Comparison of ENCODE assay signal across 8 cellular contexts in genomic region chr10:97427571-97428179, GRCh38. TPM values are rescaled to one million over a fixed set of nuclear protein-coding genes. Genes with fewer than 3 reads are reported as not detected.
DNase-seq lines count a peak whose midpoint lies in the region; ATAC-seq and TF ChIP-seq lines count a peak whose summit lies in the region.

No MANE protein-coding gene starts in this region.

- in situ Hi-C loops in brain microvascular endothelial cell (cut with HindIII; ENCODE audit: low pct_ligation_motif_present, low sequenced_read_pairs): no loop called here

- H3K36me3 ChIP-seq in brain microvascular endothelial cell (replicated peaks) (peaks cover 30% of the 10 kb centered on the region), thoracic aorta (peaks cover 16% of the 10 kb centered on the region)

- TF ChIP-seq CTCF in GM12864 (IDR thresholded peaks at IDR 0.05; ENCODE audit: low read depth, low read length, missing control alignments): no peak
- TF ChIP-seq CTCF in brain microvascular endothelial cell (IDR thresholded peaks at IDR 0.05; ENCODE audit: low read depth, low read length, missing control alignments): no peak
- no peak for TF ChIP-seq CTCF in thoracic aorta (IDR thresholded peaks at IDR 0.05)

- ATAC-seq in left lobe of liver: peak; percentile 54
- no peak for ATAC-seq in thoracic aorta (ENCODE audit: insufficient number of reproducible peaks, low FRiP score, low read depth)
- ATAC-seq in HG03175 (IDR thresholded peaks at IDR 0.05; ENCODE audit: unreplicated experiment): no peak

- H3K9me3 ChIP-seq in thoracic aorta: no peaks in the 10 kb centered on the region

- peak overlapping the region; percentile 71 for H3K4me3 ChIP-seq in GM12864 (ENCODE audit: low read depth, low read length)
- H3K4me3 ChIP-seq in brain microvascular endothelial cell (ENCODE audit: low read depth, low read length): peak overlapping the region; percentile 92
- H3K4me3 ChIP-seq in thoracic aorta: peak overlapping the region; percentile 93

- peaks cover 23 to 31% of the 10 kb centered on the region in 2 donors for H3K4me1 ChIP-seq in thoracic aorta (ENCODE audit: control insufficient read depth in 1 of 2, low read depth in 2 of 2)

- no peaks in the 10 kb centered on the region for H3K27me3 ChIP-seq in brain microvascular endothelial cell (replicated peaks)
- H3K27me3 ChIP-seq in thoracic aorta (replicated peaks; ENCODE audit: insufficient read depth): no peaks in the 10 kb centered on the region

- DNase-seq in GM12864 (ENCODE audit: low read depth) (no peak), NCI-H69 (lab: John Stamatoyannopoulos, UW) (peak; percentile 47), brain microvascular endothelial cell (no peak), left lobe of liver (ENCODE audit: low spot score) (peak; percentile 65), thoracic aorta (ENCODE audit: low spot score) (no peak), NCI-H1436 treated with DMSO at 0.1 percent for 48 hours (lab: John Stamatoyannopoulos, UW) (no peak), pons (ENCODE audit: low spot score) (no peak)

- H3K27ac ChIP-seq in brain microvascular endothelial cell (peak overlapping the region; percentile 59), thoracic aorta (peak overlapping the region in 1 of 2 donors; percentile 20)

RNA-seq across cellular contexts. Expression of gene PGAM1, which starts 1.7 kb away (rescaled TPM):
- total RNA-seq in left lobe of liver (151 TPM), thoracic aorta (100 to 1,000 TPM; 199 to 231 TPM)

RNA-seq across cellular contexts. Expression of gene EXOSC1, which starts 18.1 kb away (rescaled TPM):
- 10.3 TPM for total RNA-seq in left lobe of liver
- total RNA-seq in thoracic aorta: 10 to 100 TPM; 23.4 to 38.0 TPM

RNA-seq across cellular contexts. Expression of gene ZDHHC16, which starts 18.3 kb away (rescaled TPM):
- total RNA-seq in left lobe of liver (25.2 TPM), thoracic aorta (10 to 100 TPM; 23.4 to 31.7 TPM)

RNA-seq across cellular contexts. Expression of gene RRP12, which starts 26.5 kb away (rescaled TPM):
- total RNA-seq in left lobe of liver (7.0 TPM), thoracic aorta (10 to 100 TPM; 17.7 to 29.3 TPM)

Comparison
In these comparisons a context has a peak if more than half of its experiments do, and no peak if none do; other contexts are left out.
1. DNase-seq: peak in NCI-H69 (single experiment) and left lobe of liver (single experiment); none in GM12864 (single experiment), brain microvascular endothelial cell (single experiment), thoracic aorta (single experiment), NCI-H1436 treated with DMSO at 0.1 percent for 48 hours (single experiment) and pons (single experiment).
2. Peak in every context shown above with its lines, with median percentiles within 50 percentile points of each other: H3K4me3 ChIP-seq.